Comparison of ENCODE assay signal across 24 cellular contexts in genomic region chr14:80403036-80403435, GRCh38.
"Had no signal": no experiment of that assay in that cellular context is flagged by ENCODE, and none has a peak within 500 bp of the region (broad histone marks: within the 10 kb centered on the region; RNA-seq: fewer than 3 reads in every experiment).

No MANE protein-coding gene starts in this region.

- H3K27me3 ChIP-seq: heart right ventricle, ovary, suprapubic skin, tibial artery, upper lobe of right lung, vagina had no signal

- H3K36me3 ChIP-seq: heart right ventricle, left ventricle myocardium inferior, lower lobe of right lung, ovary, suprapubic skin, tibial artery, upper lobe of right lung, vagina had no signal

- ATAC-seq: heart right ventricle; left cardiac atrium; lower lobe of right lung; natural killer cell; right cardiac atrium; stimulated activated effector memory CD8-positive, alpha-beta T cell treated with anti-CD3 and anti-CD28 coated beads, Interleukin-12 subunit alpha, Interleukin-12 subunit beta, amount 100 ng/mL, for 72 hours; stimulated activated naive CD8-positive, alpha-beta T cell treated with anti-CD3 and anti-CD28 coated beads, Interleukin-15, Interleukin-2, amounts not matched to agents 100 U/mL and 50 U/mL, for 24 hours; upper lobe of right lung had no signal

- H3K27ac Mint-ChIP-seq: dendritic cell treated with granulocyte-macrophage colony-stimulating factor and Interleukin-4, amounts not matched to agents 40 ng/mL and 50 ng/mL, for 4 days; memory B cell; mesothelial cell of epicardium; natural killer cell; stimulated activated effector memory CD8-positive, alpha-beta T cell treated with anti-CD3 and anti-CD28 coated beads, Interleukin-12 subunit alpha, Interleukin-12 subunit beta, amount 100 ng/mL, for 72 hours had no signal

- H3K4me3 ChIP-seq: heart right ventricle, left ventricle myocardium inferior, lower lobe of right lung, ovary, suprapubic skin, tibial artery, upper lobe of right lung, vagina had no signal

- H3K27me3 Mint-ChIP-seq: dendritic cell treated with granulocyte-macrophage colony-stimulating factor and Interleukin-4, amounts not matched to agents 40 ng/mL and 50 ng/mL, for 4 days had no signal

- H3K4me1 ChIP-seq: heart right ventricle, left ventricle myocardium inferior, lower lobe of right lung, suprapubic skin, tibial artery, upper lobe of right lung, vagina had no signal

- H3K9me3 ChIP-seq: lower lobe of right lung, ovary, suprapubic skin, vagina had no signal

- H3K27ac ChIP-seq: heart right ventricle, left ventricle myocardium inferior, lower lobe of right lung, ovary, suprapubic skin, tibial artery, upper lobe of right lung, vagina had no signal

- H3K9me3 Mint-ChIP-seq: stimulated activated effector memory CD8-positive, alpha-beta T cell treated with anti-CD3 and anti-CD28 coated beads, Interleukin-12 subunit alpha, Interleukin-12 subunit beta, amount 100 ng/mL, for 72 hours had no signal

- H3K4me1 Mint-ChIP-seq: memory B cell; natural killer cell; neural crest cell; stimulated activated effector memory CD8-positive, alpha-beta T cell treated with anti-CD3 and anti-CD28 coated beads, Interleukin-12 subunit alpha, Interleukin-12 subunit beta, amount 100 ng/mL, for 72 hours had no signal

- DNase-seq: heart right ventricle; hypothalamus; left cardiac atrium; left ventricle myocardium inferior; lower lobe of right lung; natural killer cell; ovary; right cardiac atrium; stimulated activated CD4-positive, alpha-beta T cell treated with anti-CD3 and anti-CD28 coated beads, Interleukin-4, amount 100 ng/mL, for 1 hour; stimulated activated CD8-positive, alpha-beta memory T cell treated with anti-CD3 and anti-CD28 coated beads, Interleukin-4, amount 100 ng/mL, for 48 hours; stimulated activated naive CD8-positive, alpha-beta T cell treated with anti-CD3 and anti-CD28 coated beads, Interleukin-15, Interleukin-2, amounts not matched to agents 100 U/mL and 50 U/mL, for 24 hours; tibial artery; upper lobe of right lung had no signal

- H3K4me3 Mint-ChIP-seq: dendritic cell treated with granulocyte-macrophage colony-stimulating factor and Interleukin-4, amounts not matched to agents 40 ng/mL and 50 ng/mL, for 4 days; memory B cell; mesothelial cell of epicardium; natural killer cell; neural crest cell; stimulated activated effector memory CD8-positive, alpha-beta T cell treated with anti-CD3 and anti-CD28 coated beads, Interleukin-12 subunit alpha, Interleukin-12 subunit beta, amount 100 ng/mL, for 72 hours had no signal

- H3K36me3 Mint-ChIP-seq: memory B cell; mesothelial cell of epicardium; stimulated activated effector memory CD8-positive, alpha-beta T cell treated with anti-CD3 and anti-CD28 coated beads, Interleukin-12 subunit alpha, Interleukin-12 subunit beta, amount 100 ng/mL, for 72 hours had no signal

- FAIRE-seq: colon, endothelial cell of umbilical vein, frontal cortex, islet of Langerhans had no signal
